27 cellular contexts compared by ENCODE assay signal in the genomic region with DNA sequence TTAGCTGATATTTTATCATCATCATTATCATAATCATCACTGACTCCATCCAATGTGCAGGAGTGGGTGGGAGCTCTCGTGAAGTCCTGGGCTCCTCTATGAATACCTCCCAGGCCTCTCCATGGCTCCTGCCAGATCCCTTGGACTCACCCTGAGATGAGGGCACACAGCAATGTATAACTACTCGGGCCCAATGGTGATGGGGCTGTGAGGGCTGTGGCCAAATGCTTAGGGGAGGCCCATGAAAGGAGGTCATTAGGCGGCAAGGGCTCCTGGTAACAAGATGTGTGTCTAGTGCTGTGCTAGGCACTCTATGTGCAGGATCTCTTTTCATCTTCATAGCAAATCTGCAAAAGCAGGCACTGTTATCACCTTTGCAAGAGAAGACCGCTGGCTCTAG.
"Had no signal": no experiment of that assay in that cellular context is flagged by ENCODE, and none has a peak within 500 bp of the region (broad histone marks: within the 10 kb centered on the region; RNA-seq: fewer than 3 reads in every experiment).

No MANE protein-coding gene starts in this region.

- ATAC-seq: heart left ventricle; left colon; left lung; lower lobe of right lung; natural killer cell; pancreas; right lobe of liver; stimulated activated memory B cell treated with anti-CD40 and anti-IgM and Interleukin-4, amounts not matched to agents 10 μg/mL and 1 μg/mL and 100 μg/mL, for 72 hours; stimulated activated naive CD8-positive, alpha-beta T cell treated with anti-CD3 and anti-CD28 coated beads, Interleukin-15, amount 100 ng/mL, for 72 hours had no signal

- H3K4me1 Mint-ChIP-seq: naive B cell; natural killer cell; stimulated activated memory B cell treated with anti-CD40 and anti-IgM and Interleukin-4, amounts not matched to agents 10 μg/mL and 1 μg/mL and 100 μg/mL, for 72 hours; stimulated activated naive CD8-positive, alpha-beta T cell treated with anti-CD3 and anti-CD28 coated beads, Interleukin-15, amount 100 ng/mL, for 72 hours had no signal

- H3K4me3 ChIP-seq: heart left ventricle, left lung, lower lobe of right lung, neural progenitor cell, pancreas, prostate gland, right lobe of liver, smooth muscle cell, tibial nerve, upper lobe of left lung, vagina had no signal

- H3K36me3 ChIP-seq: heart left ventricle, left lung, lower lobe of right lung, neural progenitor cell, pancreas, prostate gland, right lobe of liver, tibial nerve, upper lobe of left lung, vagina had no signal

- H3K4me3 Mint-ChIP-seq: naive B cell; natural killer cell; nephron progenitor cell; neural progenitor cell; stimulated activated memory B cell treated with anti-CD40 and anti-IgM and Interleukin-4, amounts not matched to agents 10 μg/mL and 1 μg/mL and 100 μg/mL, for 72 hours; stimulated activated naive CD8-positive, alpha-beta T cell treated with anti-CD3 and anti-CD28 coated beads, Interleukin-15, amount 100 ng/mL, for 72 hours had no signal

- H3K4me1 ChIP-seq: heart left ventricle, left lung, lower lobe of right lung, prostate gland, right lobe of liver, tibial nerve, vagina had no signal

- H3K9me3 ChIP-seq: heart left ventricle, left lung, lower lobe of right lung, pancreas, prostate gland, right lobe of liver, tibial nerve, upper lobe of left lung, vagina had no signal

- H3K36me3 Mint-ChIP-seq: naive B cell; natural killer cell; neural progenitor cell; stimulated activated memory B cell treated with anti-CD40 and anti-IgM and Interleukin-4, amounts not matched to agents 10 μg/mL and 1 μg/mL and 100 μg/mL, for 72 hours had no signal

- H3K27ac ChIP-seq: heart left ventricle, left lung, lower lobe of right lung, neural progenitor cell, pancreas, prostate gland, right lobe of liver, tibial nerve, upper lobe of left lung, vagina had no signal

- DNase-seq: heart left ventricle; kidney glomerular epithelial cell; left colon; left lung; lower lobe of right lung; mammary epithelial cell; mesenchymal stem cell; naive B cell; natural killer cell; nephron progenitor cell; pancreas; retina; right lobe of liver; stimulated activated CD4-positive, alpha-beta T cell treated with anti-CD3 and anti-CD28 coated beads, Interleukin-1b, Interleukin-23, amount 100 ng/mL, for 48 hours; stimulated activated CD4-positive, alpha-beta T cell treated with anti-CD3 and anti-CD28 coated beads, Interleukin-2, amount 100 ng/mL, for 48 hours; stimulated activated CD4-positive, alpha-beta T cell treated with anti-CD3 and anti-CD28 coated beads, Interleukin-4, amount 100 ng/mL, for 4 hours; stimulated activated CD8-positive, alpha-beta memory T cell treated with anti-CD3 and anti-CD28 coated beads, Interleukin-4, amount 100 ng/mL, for 48 hours; stimulated activated naive CD4-positive, alpha-beta T cell treated with Interleukin-2 at 50 U/mL for 16 hours; stimulated activated naive CD8-positive, alpha-beta T cell treated with anti-CD3 and anti-CD28 coated beads, Interleukin-15, amount 100 ng/mL, for 72 hours; substantia nigra; upper lobe of left lung had no signal

- H3K27ac Mint-ChIP-seq: naive B cell; natural killer cell; nephron progenitor cell; neural progenitor cell; stimulated activated memory B cell treated with anti-CD40 and anti-IgM and Interleukin-4, amounts not matched to agents 10 μg/mL and 1 μg/mL and 100 μg/mL, for 72 hours; stimulated activated naive CD8-positive, alpha-beta T cell treated with anti-CD3 and anti-CD28 coated beads, Interleukin-15, amount 100 ng/mL, for 72 hours had no signal

- H3K27me3 Mint-ChIP-seq: stimulated activated naive CD8-positive, alpha-beta T cell treated with anti-CD3 and anti-CD28 coated beads, Interleukin-15, amount 100 ng/mL, for 72 hours had no signal

- H3K9me3 Mint-ChIP-seq: natural killer cell; nephron progenitor cell; neural progenitor cell; stimulated activated memory B cell treated with anti-CD40 and anti-IgM and Interleukin-4, amounts not matched to agents 10 μg/mL and 1 μg/mL and 100 μg/mL, for 72 hours; stimulated activated naive CD8-positive, alpha-beta T cell treated with anti-CD3 and anti-CD28 coated beads, Interleukin-15, amount 100 ng/mL, for 72 hours had no signal
